22 cellular contexts compared by ENCODE assay signal in the genomic region with DNA sequence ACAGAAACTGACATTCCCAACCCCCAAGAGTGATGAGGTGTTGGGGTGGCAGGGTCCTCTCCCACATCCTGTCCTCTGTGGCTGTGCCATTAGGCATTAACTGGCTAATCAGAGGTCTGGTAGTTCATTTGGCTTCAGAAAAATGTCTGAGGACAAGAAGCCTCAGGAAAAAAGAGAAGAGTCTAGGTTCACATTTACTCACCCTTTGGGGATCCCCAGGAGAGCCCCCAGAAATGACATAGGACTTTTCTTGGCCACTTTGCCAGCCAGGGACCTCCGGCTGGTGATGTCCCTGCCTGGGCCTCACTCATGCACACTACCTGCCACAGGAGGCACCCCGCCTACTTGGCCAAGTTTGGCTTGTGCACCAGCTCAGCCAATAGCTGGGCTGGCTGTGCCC.
"Had no signal": no experiment of that assay in that cellular context is flagged by ENCODE, and none has a peak within 500 bp of the region (broad histone marks: within the 10 kb centered on the region; RNA-seq: fewer than 3 reads in every experiment).

No MANE protein-coding gene starts in this region.

- H3K4me3 Mint-ChIP-seq: activated naive CD4-positive, alpha-beta T cell treated with anti-CD3 and anti-CD28 coated beads, Interleukin-2, amount 10 ng/mL, durations not matched to agents 7 days and 5 days; natural killer cell had no signal

- H3K9me3 ChIP-seq: esophagus squamous epithelium, gastrocnemius medialis, psoas muscle, right atrium auricular region, stomach, suprapubic skin, tibial nerve had no signal

- H3K27me3 ChIP-seq: esophagus squamous epithelium, gastrocnemius medialis, right atrium auricular region, spleen, stomach, suprapubic skin, tibial nerve had no signal

- H3K36me3 ChIP-seq: esophagus squamous epithelium, gastrocnemius medialis, right atrium auricular region, spleen, stomach, suprapubic skin, tibial nerve had no signal

- H3K27ac ChIP-seq: coronary artery, esophagus squamous epithelium, gastrocnemius medialis, psoas muscle, right atrium auricular region, spleen, stomach, suprapubic skin, tibial nerve had no signal

- H3K4me3 ChIP-seq: coronary artery, esophagus squamous epithelium, gastrocnemius medialis, psoas muscle, right atrium auricular region, spleen, stomach, suprapubic skin, tibial nerve had no signal

- H3K27me3 Mint-ChIP-seq: activated naive CD4-positive, alpha-beta T cell treated with anti-CD3 and anti-CD28 coated beads, Interleukin-2, amount 10 ng/mL, durations not matched to agents 7 days and 5 days had no signal

- ATAC-seq: gastrocnemius medialis, left ventricle myocardium superior, natural killer cell, psoas muscle had no signal

- H3K9me3 Mint-ChIP-seq: activated naive CD4-positive, alpha-beta T cell treated with anti-CD3 and anti-CD28 coated beads, Interleukin-2, amount 10 ng/mL, durations not matched to agents 7 days and 5 days had no signal

- H3K27ac Mint-ChIP-seq: activated naive CD4-positive, alpha-beta T cell treated with anti-CD3 and anti-CD28 coated beads, Interleukin-2, amount 10 ng/mL, durations not matched to agents 7 days and 5 days; natural killer cell had no signal

- H3K4me1 Mint-ChIP-seq: activated naive CD4-positive, alpha-beta T cell treated with anti-CD3 and anti-CD28 coated beads, Interleukin-2, amount 10 ng/mL, durations not matched to agents 7 days and 5 days; natural killer cell had no signal

- H3K4me1 ChIP-seq: gastrocnemius medialis, psoas muscle, spleen, suprapubic skin had no signal

- H3K36me3 Mint-ChIP-seq: activated naive CD4-positive, alpha-beta T cell treated with anti-CD3 and anti-CD28 coated beads, Interleukin-2, amount 10 ng/mL, durations not matched to agents 7 days and 5 days; natural killer cell had no signal

- DNase-seq: activated CD4-positive, alpha-beta T cell treated with anti-CD3 and anti-CD28 coated beads for 4 hours; activated CD4-positive, alpha-beta T cell treated with anti-CD3 and anti-CD28 coated beads, Interleukin-2, amount 50 U/mL, for 48 hours; activated CD4-positive, CD25-positive, alpha-beta regulatory T cell; activated effector memory CD4-positive, alpha-beta T cell treated with Interleukin-2 at 50 U/mL for 16 hours; activated naive CD4-positive, alpha-beta T cell treated with anti-CD3 and anti-CD28 coated beads, Interleukin-2, amount 10 ng/mL, durations not matched to agents 7 days and 5 days; activated T-cell treated with anti-CD3 and anti-CD28 coated beads, Interleukin-2, amount 50 U/mL, for 48 hours; amygdala; cerebellar nuclear complex; esophagus squamous epithelium; gastrocnemius medialis; head of caudate nucleus; left ventricle myocardium superior; midbrain; natural killer cell; psoas muscle; spleen; stimulated activated CD4-positive, alpha-beta T cell treated with anti-CD3 and anti-CD28 coated beads, Interleukin-4, amount 100 ng/mL, for 4 hours; stomach had no signal
